Comparison of ENCODE assay signal across 34 cellular contexts in genomic region chr3:27695636-27696035, GRCh38. TPM values are rescaled to one million over a fixed set of nuclear protein-coding genes. Genes with fewer than 3 reads are reported as not detected.
DNase-seq lines count a peak whose midpoint lies in the region; ATAC-seq, FAIRE-seq and TF ChIP-seq lines count a peak whose summit lies in the region.
"Had no signal": no experiment of that assay in that cellular context is flagged by ENCODE, and none has a peak within 500 bp of the region (broad histone marks: within the 10 kb centered on the region; RNA-seq: fewer than 3 reads in every experiment).

No MANE protein-coding gene starts in this region.

- no peaks in the 10 kb centered on the region for H3K79me2 ChIP-seq in K562 (ENCODE audit: control insufficient read depth, insufficient read depth, low read length)

- WGBS in K562 (ENCODE audit: insufficient coverage, low coverage, missing lambda C conversion rate) = 0% methylated on average over 2 of the region's 2 CpGs

- H3K27ac ChIP-seq in HEK293 (ENCODE audit: extremely low read depth, low read depth, low read length) = no peak overlapping the region
- H3K27ac ChIP-seq in K562 (ENCODE audit: extremely low read depth, low read depth, low read length) = no peak overlapping the region
- H3K27ac ChIP-seq: 22Rv1; A549; BLaER1; BLaER1 treated with 17β-estradiol and CSF1 and Interleukin-3, amounts not matched to agents 10 nM and 100 nM; C4-2B had no signal

- no peak for FAIRE-seq in K562 (lab: Jason Lieb, UNC)
- FAIRE-seq: A204.1, D721Med had no signal

- TF ChIP-seq POLR2A in K562 (conservative IDR thresholded peaks at IDR 0.05) = no peak

- in situ Hi-C loops in K562 (cut with MboI) = no loop called here

- H3K4me1 ChIP-seq in HEK293 (ENCODE audit: control insufficient read depth, insufficient read depth, low read length) = no peaks in the 10 kb centered on the region
- no peaks in the 10 kb centered on the region for H3K4me1 ChIP-seq in K562 (replicated peaks in 1 of 2; ENCODE audit: control insufficient read depth in 2 of 2, insufficient read depth in 2 of 2, low read length in 2 of 2)
- H3K4me1 ChIP-seq: BE2C, BLaER1, Caco-2 had no signal

- DNase-seq in K562 (ENCODE audit: extremely low read depth in 1 of 4, low spot score in 3 of 4) (no peak), NCI-H1092 (lab: John Stamatoyannopoulos, UW) (no peak)
- DNase-seq: 8988T; ACHN; AML-193; BE2C; C1 segment of cervical spinal cord; Caco-2; Calu3; CD4-positive, alpha-beta memory T cell; CD4-positive, alpha-beta T cell; CD4-positive, CD25-positive, alpha-beta regulatory T cell; CD8-positive, alpha-beta memory T cell; CD8-positive, alpha-beta T cell; COR-L47; DMS 273 treated with DMSO at 0.1 percent for 48 hours; DMS153; DMS53; DMS79; DMS79 treated with DMSO at 0.1 percent for 48 hours; DND-41; EL had no signal

- no peak for ATAC-seq in K562
- ATAC-seq in GM18511 (IDR thresholded peaks at IDR 0.05; ENCODE audit: unreplicated experiment) = no peak
- ATAC-seq: A549; CD8-positive, alpha-beta T cell had no signal

- H3K4me3 ChIP-seq in HEK293 (ENCODE audit: low read depth, low read length) = no peak overlapping the region
- no peak overlapping the region for H3K4me3 ChIP-seq in K562
- H3K4me3 ChIP-seq: A549; BLaER1; BLaER1 treated with 17β-estradiol and CSF1 and Interleukin-3, amounts not matched to agents 10 nM and 100 nM had no signal

- no peak for TF ChIP-seq CTCF in HEK293 (tag by site-specific recombination; IDR thresholded peaks at IDR 0.05)
- TF ChIP-seq CTCF in K562 (IDR thresholded peaks at IDR 0.05 in 2 of 3, conservative IDR thresholded peaks at IDR 0.05 in 1 of 3; ENCODE audit: insufficient read depth in 2 of 3, low read depth in 1 of 3, low read length in 3 of 3) = no peak

- BruUV-seq in K562 (replicated peaks; lab: Mats Ljungman, UMichigan) = no TSS peak

- TF ChIP-seq EP300 in K562 (IDR thresholded peaks at IDR 0.05; ENCODE audit: low read length) = no peak

- H3K9me1 ChIP-seq in K562 (ENCODE audit: control insufficient read depth, insufficient read depth, low read length) = no peaks in the 10 kb centered on the region

- no peaks in the 10 kb centered on the region for H3K27me3 ChIP-seq in K562 (ENCODE audit: control insufficient read depth in 2 of 2, insufficient read depth in 2 of 2, low read length in 2 of 2)
- H3K27me3 ChIP-seq: BE2C; BLaER1; BLaER1 treated with 17β-estradiol and CSF1 and Interleukin-3, amounts not matched to agents 10 nM and 100 nM had no signal

- H4K20me1 ChIP-seq in K562 (replicated peaks; ENCODE audit: control insufficient read depth, insufficient read depth, low read length) = no peaks in the 10 kb centered on the region
- H4K20me1 ChIP-seq: BLaER1; BLaER1 treated with 17β-estradiol and CSF1 and Interleukin-3, amounts not matched to agents 10 nM and 100 nM had no signal

- TF ChIP-seq RAD21 in K562 (CRISPR knock-in tag; conservative IDR thresholded peaks at IDR 0.05 in 1 of 2, IDR thresholded peaks at IDR 0.05 in 1 of 2) = no peak

- H3K4me2 ChIP-seq in K562 (ENCODE audit: insufficient read depth, low read length) = no peak overlapping the region
- H3K4me2 ChIP-seq: A549; BLaER1; BLaER1 treated with 17β-estradiol and CSF1 and Interleukin-3, amounts not matched to agents 10 nM and 100 nM had no signal

- H3K9ac ChIP-seq in K562 (ENCODE audit: insufficient read depth in 1 of 2, low read depth in 2 of 2, low read length in 2 of 2) = no peak overlapping the region
- H3K9ac ChIP-seq: BLaER1; BLaER1 treated with 17β-estradiol and CSF1 and Interleukin-3, amounts not matched to agents 10 nM and 100 nM had no signal

- H3K9me3 ChIP-seq in HEK293 (ENCODE audit: control insufficient read depth, insufficient read depth, low read depth, low read length) (no peaks in the 10 kb centered on the region), K562 (replicated peaks; ENCODE audit: control insufficient read depth, insufficient read depth, low read depth, low read length) (no peaks in the 10 kb centered on the region; the same call in 1 of the 2 replicates)
- H3K9me3 ChIP-seq: BE2C, Caco-2 had no signal

- intact Hi-C loops in K562 (cut with micrococcal nuclease) = no loop called here

- CTCF ChIA-PET in HEK293 (lab: Yijun Ruan, JAX) (interaction anchor here (0.7 to 1.2 kb wide), 2 partner anchors 14 to 1865 kb away, joined by 3 to 6 read pairs; no protein-coding TSS in a partner anchor), K562 (lab: Yijun Ruan, JAX; ENCODE audit: low intra/inter-chr PET ratio) (no interaction called here)

- H2AFZ ChIP-seq in K562 (ENCODE audit: low read depth, low read length) = no peak overlapping the region

- H3K36me3 ChIP-seq in HEK293 (ENCODE audit: control insufficient read depth in 2 of 2, insufficient read depth in 1 of 2, low read length in 2 of 2) (no peaks in the 10 kb centered on the region), K562 (ENCODE audit: control insufficient read depth, insufficient read depth, low read length) (no peaks in the 10 kb centered on the region)
- H3K36me3 ChIP-seq: BE2C; BLaER1; BLaER1 treated with 17β-estradiol and CSF1 and Interleukin-3, amounts not matched to agents 10 nM and 100 nM had no signal

- POLR2A ChIA-PET in HEK293 (lab: Yijun Ruan, JAX) = no interaction called here
- POLR2A ChIA-PET in K562 (lab: Yijun Ruan, JAX) = no interaction called here

TF ChIP-seq in HEK293, 187 proteins besides CTCF, POLR2A, EP300 and RAD21 (continues in another document):
- TF ChIP-seq ZNF184 (tag by site-specific recombination; IDR thresholded peaks at IDR 0.05) = peak; percentile 88
- TF ChIP-seq ELK4 (IDR thresholded peaks at IDR 0.05; ENCODE audit: borderline replicate concordance, low read depth, low read length) = no peak

TF ChIP-seq in K562, 482 proteins besides CTCF, POLR2A, EP300 and RAD21:
- TF ChIP-seq NEUROD1 (IDR thresholded peaks at IDR 0.05; ENCODE audit: borderline replicate concordance, low read depth, low read length, partially characterized antibody) (no peak), ZNF184 (CRISPR knock-in tag; IDR thresholded peaks at IDR 0.05) (peak; percentile 70)

RNA-seq across cellular contexts. Expression of gene EOMES, which starts 26.5 kb away (rescaled TPM):
- total RNA-seq in K562 (2011; cell fraction: chromatin; rRNA removed; ENCODE audit: low replicate concordance) = not detected in 2 replicates
- not detected in 2 replicates for total RNA-seq in K562 (2011; cell fraction: nucleolus; rRNA removed)
- total RNA-seq in K562 (2011; cell fraction: nucleoplasm; rRNA removed) = not detected in 2 replicates
- total RNA-seq in K562 (2014; rRNA removed) = not detected in 2 replicates
- not detected in 2 replicates for total RNA-seq in K562 (2014; rRNA removed; fragmentation: Illumina TruSeq; extraction: Trizol)
- not detected in 2 replicates for total RNA-seq in K562 (2015; rRNA removed; fragmentation: Illumina TruSeq; extraction: Trizol)
- 0.07 TPM in 1 of 2 replicates, not detected in the other for total RNA-seq in K562 (2021)
- not detected in 2 replicates for polyA plus RNA-seq in K562 (2011; rRNA removed)
- not detected in 2 replicates for polyA plus RNA-seq in K562 (2011; cell fraction: cytosol; rRNA removed)
- not detected in 2 replicates for polyA plus RNA-seq in K562 (2011; cell fraction: nucleus; rRNA removed)
- not detected in 2 replicates for polyA plus RNA-seq in K562 (2012)
- not detected in 2 replicates for polyA plus RNA-seq in K562 (2014; fragmentation: Illumina TruSeq; extraction: Trizol)
- polyA plus RNA-seq in K562 (2014; fragmentation: Nextera tagmentation; extraction: Ambion mirVana) = not detected
- not detected in 2 replicates for polyA plus RNA-seq in K562 (2014; rRNA removed)
- polyA minus RNA-seq in K562 (2011; rRNA and poly(A)+ RNA removed) = not detected in 2 replicates
- polyA minus RNA-seq in K562 (2011; cell fraction: cytosol; rRNA and poly(A)+ RNA removed) = not detected in 2 replicates
- polyA minus RNA-seq in K562 (2011; cell fraction: nucleus; rRNA and poly(A)+ RNA removed) = not detected in 2 replicates
- total RNA-seq: A673 had no signal
- polyA plus RNA-seq: AG04450, BJ had no signal

Comparison
In these comparisons a context has a peak if more than half of its experiments do, and no peak if none do; other contexts are left out.
1. Of the 44 proteins assayed by ChIP-seq in both K562 and HEK293: peak only in K562: none; only in HEK293: none; in both: ZNF184; in neither: 43.